Comparison of ENCODE assay signal across 1 cellular context in the genomic region with DNA sequence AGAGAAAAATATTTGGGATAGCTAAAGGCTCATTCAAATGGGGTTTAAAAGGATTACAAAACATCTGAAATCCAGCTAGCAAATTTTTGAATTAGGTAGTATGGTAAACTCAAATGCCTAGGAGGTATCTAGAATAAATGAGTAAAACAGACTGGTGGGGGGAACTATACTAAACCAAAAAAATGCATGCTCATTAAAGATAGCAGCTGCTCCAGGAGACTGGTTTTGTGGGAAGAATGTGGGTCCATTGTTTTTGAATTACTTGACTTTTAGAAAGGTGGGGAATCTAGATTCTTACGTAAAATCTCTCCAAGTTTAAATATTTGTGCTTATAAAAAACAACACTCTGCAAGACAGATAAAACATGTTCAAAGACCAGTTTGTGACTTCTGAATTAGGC.
TF ChIP-seq lines count a peak whose summit lies in the region.

No MANE protein-coding gene starts in this region.

TF ChIP-seq in GM23338, 12 proteins besides CTCF, POLR2A, EP300 and RAD21 (continued from another document):
- TF ChIP-seq POLR2AphosphoS5 (IDR thresholded peaks at IDR 0.05; ENCODE audit: low read depth) = no peak
